In genomic region chr14:52552063-52552988, GRCh38 we compare ENCODE assay signal across 8 cellular contexts. TPM values are rescaled to one million over a fixed set of nuclear protein-coding genes. Genes with fewer than 3 reads are reported as not detected.
DNase-seq lines count a peak whose midpoint lies in the region; ATAC-seq, FAIRE-seq and TF ChIP-seq lines count a peak whose summit lies in the region.

TSS of gene GPR137C (plus strand) at chr14:52552836. CDS start at chr14:52553148, 312 bp downstream.
TSS of gene TXNDC16 (minus strand) at chr14:52552505. CDS start at chr14:52543557, 8,948 bp downstream.

- peaks cover 25% of the 10 kb centered on the region for H3K4me1 Mint-ChIP-seq in chondrocyte (ENCODE audit: low read depth)

- peak within 1 kb of the TSS; percentile 67 for H3K9ac ChIP-seq in keratinocyte (ENCODE audit: control insufficient read depth, extremely low read depth, insufficient read depth, low read length)

- H3K36me3 Mint-ChIP-seq in chondrocyte (ENCODE audit: low read depth) = no peaks in the 10 kb centered on the region

- H3K27ac Mint-ChIP-seq in chondrocyte (ENCODE audit: unreplicated experiment) = peak within 1 kb of the TSS; percentile 85

- no peaks in the 10 kb centered on the region for H3K27me3 ChIP-seq in keratinocyte (ENCODE audit: control insufficient read depth, extremely low read depth, insufficient read depth, low read length)

- H3K36me3 ChIP-seq in keratinocyte (ENCODE audit: control insufficient read depth in 2 of 2, extremely low read depth in 1 of 2, insufficient read depth in 2 of 2, low read length in 2 of 2) = no peaks in the 10 kb centered on the region

- H3K4me2 ChIP-seq in keratinocyte (ENCODE audit: control insufficient read depth, extremely low read depth, insufficient read depth, low read depth, low read length) = peak within 1 kb of the TSS; percentile 89

- peak within 1 kb of the TSS; percentile 91 for H2AFZ ChIP-seq in keratinocyte (ENCODE audit: control insufficient read depth, low read length)

- H3K9me3 ChIP-seq in keratinocyte (ENCODE audit: control insufficient read depth, low read depth, low read length) = no peaks in the 10 kb centered on the region

- no peaks in the 10 kb centered on the region for H3K9me1 ChIP-seq in keratinocyte (ENCODE audit: control insufficient read depth, extremely low read depth, insufficient read depth, low read length)

- peaks cover 12% of the 10 kb centered on the region for H3K4me1 ChIP-seq in keratinocyte (ENCODE audit: control insufficient read depth, extremely low read depth, insufficient read depth, low read length)

- no peaks in the 10 kb centered on the region for H3K9me3 Mint-ChIP-seq in chondrocyte (ENCODE audit: low read depth)

- peak within 1 kb of the TSS; percentile 70 for H3K27ac ChIP-seq in keratinocyte (ENCODE audit: control insufficient read depth, insufficient read depth, low read length)

- FAIRE-seq in keratinocyte (lab: Jason Lieb, UNC) = peak; percentile 87

- no peaks in the 10 kb centered on the region for H4K20me1 ChIP-seq in keratinocyte (ENCODE audit: control insufficient read depth, extremely low read depth, insufficient read depth, low read length)

- peak within 1 kb of the TSS; percentile 63 to 80 (median 65) for H3K4me3 ChIP-seq in keratinocyte (ENCODE audit: control insufficient read depth in 2 of 3, extremely low read depth in 1 of 3, insufficient read depth in 2 of 3, low read depth in 1 of 3, low read length in 3 of 3)

- TF ChIP-seq CTCF in chondrocyte (IDR thresholded peaks at IDR 0.05) (no peak), keratinocyte (optimal IDR thresholded peaks at IDR 0.05 in 1 of 3, IDR thresholded peaks at IDR 0.05 in 1 of 3, conservative IDR thresholded peaks at IDR 0.05 in 1 of 3; ENCODE audit: extremely low read depth in 1 of 3, insufficient read depth in 2 of 3, low read length in 3 of 3) (no peak)

- ATAC-seq in HG03432 (IDR thresholded peaks at IDR 0.05; ENCODE audit: unreplicated experiment) = peak; percentile 91

- H3K4me3 Mint-ChIP-seq in chondrocyte (ENCODE audit: unreplicated experiment) = peak within 1 kb of the TSS; percentile 87

- DNase-seq in Ammon's horn (ENCODE audit: low spot score) (peak; percentile 100), NCI-H460 (ENCODE audit: extremely low read depth, low read depth) (peak; percentile 99), chondrocyte (ENCODE audit: low spot score) (peak; percentile 100), keratinocyte (ENCODE audit: low read depth, low spot score) (peak; percentile 84)
- peak; percentile 99 for DNase-seq in activated CD4-positive, alpha-beta T cell treated with anti-CD3 and anti-CD28 coated beads for 1 hour
- peak; percentile 99 to 100 (median 99) for DNase-seq in stimulated activated CD4-positive, alpha-beta T cell treated with anti-CD3 and anti-CD28 coated beads, Interleukin-12 subunit alpha, Interleukin-12 subunit beta, amount 100 ng/mL, for 48 hours (ENCODE audit: low read depth in 2 of 3, low spot score in 1 of 3)

- H3K27me3 Mint-ChIP-seq in chondrocyte (ENCODE audit: low read depth) = no peaks in the 10 kb centered on the region

- peak; percentile 94 for TF ChIP-seq POLR2A in GM19193 (IDR thresholded peaks at IDR 0.05; ENCODE audit: extremely low read depth, insufficient read depth, insufficient read length)

- H3K79me2 ChIP-seq in keratinocyte (ENCODE audit: control insufficient read depth, insufficient read depth, low read length) = no peaks in the 10 kb centered on the region

- dilution Hi-C loops in keratinocyte (cut with MboI; ENCODE audit: extremely low pct_ligation_motif_present, low sequenced_read_pairs) = no loop called here

RNA-seq across cellular contexts. Expression of gene GPR137C, which starts in this region (rescaled TPM):
- total RNA-seq in NCI-H460 (2014; rRNA removed; shearing (Covaris generic)) = not detected in 2 replicates
- polyA plus RNA-seq in NCI-H460 (2014; cell fraction: nucleus; rRNA removed) = not detected in 2 replicates
- 0.99 to 2.6 TPM (median 1.6 TPM) in 3 replicates for total RNA-seq in chondrocyte
- polyA plus RNA-seq in keratinocyte = 0.03 to 0.11 TPM (median 0.05 TPM) in 3 replicates
- not detected for polyA plus RNA-seq in keratinocyte (2011; ENCODE audit: low read depth)
- not detected in 2 replicates for polyA plus RNA-seq in keratinocyte (2011; cell fraction: cytosol; rRNA removed)
- polyA plus RNA-seq in keratinocyte (2011; cell fraction: nucleus; rRNA removed) = 0.08 TPM in 1 of 2 replicates, not detected in the other
- 0.06 TPM in 1 of 2 replicates, not detected in the other for polyA plus RNA-seq in keratinocyte (2012; ENCODE audit: low replicate concordance)
- polyA minus RNA-seq in keratinocyte = 0.10 TPM in 1 of 3 replicates, not detected in the others
- polyA minus RNA-seq in keratinocyte (2011; cell fraction: cytosol; rRNA and poly(A)+ RNA removed) = not detected
- polyA minus RNA-seq in keratinocyte (2011; cell fraction: nucleus; rRNA and poly(A)+ RNA removed) = not detected in 2 replicates

RNA-seq across cellular contexts. Expression of gene TXNDC16, which starts in this region (rescaled TPM):
- total RNA-seq in NCI-H460 (2014; rRNA removed; shearing (Covaris generic)) = 2.7 and 3.4 TPM in 2 replicates
- 3.9 and 4.0 TPM in 2 replicates for polyA plus RNA-seq in NCI-H460 (2014; cell fraction: nucleus; rRNA removed)
- total RNA-seq in chondrocyte = 6.4 to 11.2 TPM (median 7.2 TPM) in 3 replicates
- polyA plus RNA-seq in keratinocyte = 1.2 to 1.9 TPM (median 1.2 TPM) in 3 replicates
- 2.3 TPM for polyA plus RNA-seq in keratinocyte (2011; ENCODE audit: low read depth)
- 0.35 and 0.72 TPM in 2 replicates for polyA plus RNA-seq in keratinocyte (2011; cell fraction: cytosol; rRNA removed)
- polyA plus RNA-seq in keratinocyte (2011; cell fraction: nucleus; rRNA removed) = 1.1 and 1.7 TPM in 2 replicates
- polyA plus RNA-seq in keratinocyte (2012; ENCODE audit: low replicate concordance) = 0.78 and 1.3 TPM in 2 replicates
- 0.66 to 1.2 TPM in 2 of 3 replicates, not detected in the other for polyA minus RNA-seq in keratinocyte
- 7.1 TPM for polyA minus RNA-seq in keratinocyte (2011; cell fraction: cytosol; rRNA and poly(A)+ RNA removed)
- 1.3 and 3.1 TPM in 2 replicates for polyA minus RNA-seq in keratinocyte (2011; cell fraction: nucleus; rRNA and poly(A)+ RNA removed)

Comparison
In these comparisons a context has a peak if more than half of its experiments do, and no peak if none do; other contexts are left out.
1. Peak in every context shown above with its lines: DNase-seq, ATAC-seq, H3K4me3 ChIP-seq and H3K27ac ChIP-seq.